Comparison of ENCODE assay signal across 8 cellular contexts in the genomic region with DNA sequence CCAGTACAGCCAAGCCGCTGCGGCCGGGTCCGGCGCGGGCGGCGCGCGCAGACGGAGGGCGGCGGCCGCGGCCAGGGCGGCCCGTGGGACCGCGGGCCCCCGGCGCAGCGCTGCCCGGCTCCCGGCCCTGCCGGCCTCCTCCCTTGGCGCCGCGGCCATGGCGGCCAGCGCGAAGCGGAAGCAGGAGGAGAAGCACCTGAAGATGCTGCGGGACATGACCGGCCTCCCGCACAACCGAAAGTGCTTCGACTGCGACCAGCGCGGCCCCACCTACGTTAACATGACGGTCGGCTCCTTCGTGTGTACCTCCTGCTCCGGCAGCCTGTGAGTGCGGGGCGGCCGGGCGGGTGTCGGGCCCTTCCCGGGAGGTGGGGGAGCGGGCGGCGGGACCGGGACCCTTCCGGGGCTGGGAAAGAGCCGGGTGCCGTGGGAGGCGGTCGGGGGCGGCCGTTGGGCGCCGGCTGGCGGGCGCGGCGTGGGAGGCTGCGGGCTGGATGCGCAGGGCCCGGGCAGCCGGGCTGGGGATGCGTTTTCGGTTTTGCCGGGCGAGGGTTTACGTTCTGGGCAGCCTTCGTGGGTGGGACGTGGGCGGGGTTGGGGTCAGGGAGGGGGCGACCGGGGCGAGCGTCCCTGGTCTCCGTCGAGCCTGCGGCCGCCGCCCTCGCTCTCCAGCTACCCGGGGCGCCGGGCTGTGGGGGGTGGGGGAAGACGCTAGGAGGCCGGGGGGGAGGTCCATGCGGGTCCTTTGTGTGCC. TPM values are rescaled to one million over a fixed set of nuclear protein-coding genes. Genes with fewer than 3 reads are reported as not detected.
DNase-seq lines count a peak whose midpoint lies in the region; ATAC-seq and TF ChIP-seq lines count a peak whose summit lies in the region.

No MANE protein-coding gene starts in this region.

- under 1% methylated on average over 96 of the region's 96 CpGs for WGBS in HUES64

- H3K27ac ChIP-seq in HUES64 (ENCODE audit: low read depth, low read length) (peak overlapping the region; percentile 80; the same call in 1 of the 2 replicates), epithelial cell of prostate (peak overlapping the region; percentile 72), muscle layer of duodenum (ENCODE audit: low read length) (no peak overlapping the region), tibial artery (peak overlapping the region; percentile 89 to 94)

- in situ Hi-C loops in G401 (cut with HindIII; ENCODE audit: low sequenced_read_pairs) = no loop called here

- H3K27me3 ChIP-seq in HUES64 (ENCODE audit: insufficient read depth, low read length) = no peaks in the 10 kb centered on the region
- H3K27me3 ChIP-seq in muscle layer of duodenum (ENCODE audit: low read depth, low read length) = no peaks in the 10 kb centered on the region
- H3K27me3 ChIP-seq in tibial artery = no peaks in the 10 kb centered on the region

- no peak for TF ChIP-seq CTCF in tibial artery (IDR thresholded peaks at IDR 0.05)

- H3K4me3 ChIP-seq in HUES64 (ENCODE audit: low read length) (peak overlapping the region; percentile 95), muscle layer of duodenum (ENCODE audit: low read depth in 1 of 2, low read length in 2 of 2) (peak overlapping the region; percentile 50 to 78), tibial artery (peak overlapping the region; percentile 90 to 100)

- intact Hi-C loops in tibial artery (cut with DNase I; ENCODE audit: low total_unique reads) = loop anchor here (10.0 kb wide), 1 partner anchor 292 kb away; no protein-coding TSS in a partner anchor

- H3K36me3 ChIP-seq in HUES64 (ENCODE audit: insufficient read depth, low read length) (no peaks in the 10 kb centered on the region), muscle layer of duodenum (ENCODE audit: control insufficient read depth in 1 of 2, insufficient read depth in 2 of 2, low read length in 2 of 2) (no peaks in the 10 kb centered on the region), tibial artery (no peaks in the 10 kb centered on the region)

- H3K9ac ChIP-seq in HUES64 (ENCODE audit: low read depth, low read length) = peak overlapping the region; percentile 88

- H3K4me1 ChIP-seq in HUES64 (ENCODE audit: insufficient read depth, low read length) = peaks cover 16% of the 10 kb centered on the region
- H3K4me1 ChIP-seq in muscle layer of duodenum (ENCODE audit: control insufficient read depth in 1 of 2, insufficient read depth in 2 of 2, low read length in 2 of 2) = peaks cover 11 to 21% of the 10 kb centered on the region in 2 donors
- peaks cover 0 to 44% (median 22%) of the 10 kb centered on the region in 4 donors for H3K4me1 ChIP-seq in tibial artery

- DNase-seq in G401 (ENCODE audit: low spot score) (peak; percentile 23), epithelial cell of prostate (ENCODE audit: low read depth, low spot score) (no peak), tibial artery (peak; percentile 26 to 69), cerebellar nuclear complex (lab: John Stamatoyannopoulos, UW) (no peak)
- peak; percentile 50 to 59 for DNase-seq in activated CD4-positive, alpha-beta T cell treated with anti-CD3 and anti-CD28 coated beads, Interleukin-2, amount 50 U/mL, for 48 hours

- peak; percentile 66 for ATAC-seq in GM21526 (IDR thresholded peaks at IDR 0.05; ENCODE audit: low FRiP score, unreplicated experiment)

- no peaks in the 10 kb centered on the region for H3K9me3 ChIP-seq in HUES64 (ENCODE audit: insufficient read depth, low read depth, low read length)
- H3K9me3 ChIP-seq in muscle layer of duodenum (ENCODE audit: control insufficient read depth in 1 of 2, low read length in 2 of 2) = no peaks in the 10 kb centered on the region
- H3K9me3 ChIP-seq in tibial artery = no peaks in the 10 kb centered on the region

RNA-seq across cellular contexts. Expression of a gene that starts 0.5 kb away (rescaled TPM):
- total RNA-seq in G401 (2014; rRNA removed; shearing (Covaris generic)) = 37.8 and 54.9 TPM in 2 replicates
- polyA plus RNA-seq in HUES64 (2013, experiment 1 of 2) = 67.0 TPM
- polyA plus RNA-seq in HUES64 (2013, experiment 2 of 2) = 67.0 TPM

Comparison
In these comparisons a context has a peak if more than half of its experiments do, and no peak if none do; other contexts are left out.
1. DNase-seq: peak in G401 (single experiment), activated CD4-positive, alpha-beta T cell treated with anti-CD3 and anti-CD28 coated beads, Interleukin-2, amount 50 U/mL, for 48 hours (2 of 2) and tibial artery (2 of 2); none in epithelial cell of prostate (single experiment) and cerebellar nuclear complex (0 of 2).
2. Peak in every context shown above with its lines, with median percentiles within 50 percentile points of each other: H3K4me3 ChIP-seq.